ENCODE assay signal across 23 cellular contexts in the genomic region with DNA sequence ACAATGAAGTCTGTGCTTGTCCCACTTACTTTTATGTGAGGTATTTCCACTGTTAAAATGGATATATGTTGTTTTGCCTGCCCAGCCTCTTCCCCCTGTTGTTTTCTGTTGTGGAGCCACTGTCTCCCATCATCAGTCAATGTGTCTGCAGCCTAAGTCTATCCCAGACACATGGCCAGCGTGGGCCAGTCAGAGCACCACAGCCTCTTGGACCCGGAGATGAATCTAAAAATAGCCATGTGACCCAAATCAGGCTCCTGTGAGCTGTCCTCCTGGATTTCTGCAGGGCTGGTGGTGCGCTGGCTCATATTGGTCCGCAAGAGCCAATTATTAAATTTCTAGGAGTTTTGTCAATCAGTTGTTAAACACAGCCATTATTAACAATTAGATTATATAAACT. TPM values are rescaled to one million over a fixed set of nuclear protein-coding genes. Genes with fewer than 3 reads are reported as not detected.
DNase-seq lines count a peak whose midpoint lies in the region; ATAC-seq and TF ChIP-seq lines count a peak whose summit lies in the region.
"Had no signal": no experiment of that assay in that cellular context is flagged by ENCODE, and none has a peak within 500 bp of the region (broad histone marks: within the 10 kb centered on the region; RNA-seq: fewer than 3 reads in every experiment).

No MANE protein-coding gene starts in this region.

- CTCF ChIA-PET in OCI-LY7 (lab: Charles Lee; ENCODE audit: unreplicated experiment), result no interaction called here

- WGBS in heart left ventricle, 4 donors, result 53 to 71% (median 66%) methylated on average over 4 of the region's 4 CpGs

- no peaks in the 10 kb centered on the region for H3K27me3 Mint-ChIP-seq in GM23338 (ENCODE audit: insufficient read depth, low read depth, poor library complexity)
- H3K27me3 Mint-ChIP-seq: CD4-positive, alpha-beta T cell had no signal

- H3K9me3 ChIP-seq in heart left ventricle, result no peaks in the 10 kb centered on the region
- no peaks in the 10 kb centered on the region for H3K9me3 ChIP-seq in right atrium auricular region
- H3K9me3 ChIP-seq in OCI-LY7 (ENCODE audit: low read length), result no peaks in the 10 kb centered on the region
- H3K9me3 ChIP-seq: A549 had no signal

- no peak overlapping the region for H3K27ac Mint-ChIP-seq in GM23338
- H3K27ac Mint-ChIP-seq: B cell; CD4-positive, alpha-beta T cell; CD8-positive, alpha-beta T cell had no signal

- intact Hi-C loops in heart left ventricle (cut with DNase I) (no loop called here), OCI-LY7 (cut with micrococcal nuclease; ENCODE audit: unreplicated experiment) (no loop called here)

- H3K4me2 ChIP-seq in GM23338, result no peak overlapping the region
- no peak overlapping the region for H3K4me2 ChIP-seq in OCI-LY7 (ENCODE audit: low read length)
- H3K4me2 ChIP-seq: A549; BLaER1 treated with 17β-estradiol and CSF1 and Interleukin-3, amounts not matched to agents 10 nM and 100 nM had no signal

- peak in 3 of 5 donors; percentile 13 to 33 (median 21) for DNase-seq in heart left ventricle
- DNase-seq in right atrium auricular region (ENCODE audit: low spot score), result no peak
- no peak for DNase-seq in GM23338 (ENCODE audit: low spot score)
- DNase-seq in myocyte (ENCODE audit: low read depth), result peak; percentile 24
- no peak for DNase-seq in OCI-LY7 (ENCODE audit: low spot score)
- no peak for DNase-seq in COLO829 (ENCODE audit: low spot score)
- DNase-seq: AML-193; CD4-positive, alpha-beta T cell; CD8-positive, alpha-beta T cell; COR-L47; DMS 273 treated with DMSO at 0.1 percent for 48 hours; DMS153; DMS53; DMS79; DND-41; EL; GDM1 had no signal

- no peaks in the 10 kb centered on the region for H3K36me3 Mint-ChIP-seq in GM23338 (ENCODE audit: low read depth)
- H3K36me3 Mint-ChIP-seq: CD8-positive, alpha-beta T cell had no signal

- H3K4me3 ChIP-seq in heart left ventricle (no peak overlapping the region), right atrium auricular region (no peak overlapping the region), GM23338 (no peak overlapping the region), OCI-LY7 (ENCODE audit: low read depth, low read length, poor library complexity, severe bottlenecking) (no peak overlapping the region)
- H3K4me3 ChIP-seq: A549; BLaER1 treated with 17β-estradiol and CSF1 and Interleukin-3, amounts not matched to agents 10 nM and 100 nM; GM12878 had no signal

- H3K4me1 Mint-ChIP-seq in GM23338, result peaks cover 8% of the 10 kb centered on the region
- H3K4me1 Mint-ChIP-seq: B cell had no signal

- POLR2A ChIA-PET in OCI-LY7 (lab: Charles Lee), result no interaction called here

- BruUV-seq in OCI-LY7 (replicated peaks; lab: Mats Ljungman, UMichigan), result no TSS peak

- no peaks in the 10 kb centered on the region for H3K79me2 ChIP-seq in GM23338 (replicated peaks; ENCODE audit: insufficient read depth)
- no peaks in the 10 kb centered on the region for H3K79me2 ChIP-seq in OCI-LY7 (ENCODE audit: insufficient read depth, low read depth, low read length)

- H3K9me2 ChIP-seq in GM23338 (ENCODE audit: insufficient read depth) (no peaks in the 10 kb centered on the region), OCI-LY7 (ENCODE audit: insufficient read depth, low read length) (no peaks in the 10 kb centered on the region)

- H3K27me3 ChIP-seq in heart left ventricle, result no peaks in the 10 kb centered on the region
- no peaks in the 10 kb centered on the region for H3K27me3 ChIP-seq in right atrium auricular region
- no peaks in the 10 kb centered on the region for H3K27me3 ChIP-seq in GM23338 (ENCODE audit: insufficient read depth)
- H3K27me3 ChIP-seq: BLaER1 treated with 17β-estradiol and CSF1 and Interleukin-3, amounts not matched to agents 10 nM and 100 nM had no signal

- TF ChIP-seq CTCF in heart left ventricle (IDR thresholded peaks at IDR 0.05) (no peak), right atrium auricular region (IDR thresholded peaks at IDR 0.05) (no peak), GM23338 (conservative IDR thresholded peaks at IDR 0.05; ENCODE audit: low read depth in 2 of 2) (no peak), OCI-LY7 (conservative IDR thresholded peaks at IDR 0.05; ENCODE audit: low read length) (no peak)

- H3K4me3 Mint-ChIP-seq in GM23338, result no peak overlapping the region
- H3K4me3 Mint-ChIP-seq: B cell; CD4-positive, alpha-beta T cell; CD8-positive, alpha-beta T cell had no signal

- H3F3A ChIP-seq in GM23338 (replicated peaks; ENCODE audit: low read depth), result no peaks in the 10 kb centered on the region

- H3K4me1 ChIP-seq in heart left ventricle, result peaks cover 0 to 5% (median 0%) of the 10 kb centered on the region in 12 donors
- no peaks in the 10 kb centered on the region for H3K4me1 ChIP-seq in right atrium auricular region
- 0 out of 2 replicates have a peak, but pooled peaks cover 7% of the 10 kb centered on the region for H3K4me1 ChIP-seq in GM23338 (ENCODE audit: insufficient read depth)
- H3K4me1 ChIP-seq in OCI-LY7 (ENCODE audit: insufficient read depth, low read length, poor library complexity, severe bottlenecking), result no peaks in the 10 kb centered on the region
- H3K4me1 ChIP-seq: A549 had no signal

- ATAC-seq in heart left ventricle (peak in 3 of 4 donors; percentile 56 to 80 (median 56)), GM23338 (no peak)
- ATAC-seq: A549; CD8-positive, alpha-beta T cell; GM12878 had no signal

- no peaks in the 10 kb centered on the region for H3K9me3 Mint-ChIP-seq in GM23338
- H3K9me3 Mint-ChIP-seq: CD8-positive, alpha-beta T cell had no signal

- H3K27ac ChIP-seq in heart left ventricle, result no peak overlapping the region
- H3K27ac ChIP-seq in right atrium auricular region, result no peak overlapping the region
- no peak overlapping the region for H3K27ac ChIP-seq in GM23338 (ENCODE audit: low read depth)
- H3K27ac ChIP-seq in OCI-LY7 (ENCODE audit: low read depth, low read length, poor library complexity, severe bottlenecking), result no peak overlapping the region
- H3K27ac ChIP-seq: 22Rv1, A549, C4-2B had no signal

- H2AFZ ChIP-seq in GM23338 (peak overlapping the region; percentile 48; the same call in 1 of the 2 replicates), OCI-LY7 (ENCODE audit: low read length) (no peak overlapping the region)

- H3K36me3 ChIP-seq in heart left ventricle (no peaks in the 10 kb centered on the region), right atrium auricular region (no peaks in the 10 kb centered on the region), GM23338 (ENCODE audit: insufficient read depth) (no peaks in the 10 kb centered on the region), OCI-LY7 (ENCODE audit: insufficient read depth, low read length) (no peaks in the 10 kb centered on the region)
- H3K36me3 ChIP-seq: BLaER1 treated with 17β-estradiol and CSF1 and Interleukin-3, amounts not matched to agents 10 nM and 100 nM had no signal

- H4K20me1 ChIP-seq in GM23338 (replicated peaks; ENCODE audit: insufficient read depth), result no peaks in the 10 kb centered on the region
- H4K20me1 ChIP-seq in OCI-LY7 (ENCODE audit: insufficient read depth, low read length), result no peaks in the 10 kb centered on the region
- H4K20me1 ChIP-seq: BLaER1 treated with 17β-estradiol and CSF1 and Interleukin-3, amounts not matched to agents 10 nM and 100 nM had no signal

- no peak for TF ChIP-seq POLR2A in heart left ventricle (IDR thresholded peaks at IDR 0.05)

TF ChIP-seq in GM23338, 12 proteins besides CTCF, POLR2A, EP300 and RAD21:
- TF ChIP-seq EZH2 (IDR thresholded peaks at IDR 0.05; ENCODE audit: low read depth, unreplicated experiment) (no peak), REST (IDR thresholded peaks at IDR 0.05; ENCODE audit: unreplicated experiment) (no peak)

RNA-seq across cellular contexts. Expression of gene PRICKLE1, which starts 44.0 kb away (rescaled TPM):
- 10 to 100 TPM; 15.5 to 39.2 (median 21.1) TPM for total RNA-seq in heart left ventricle
- 1 to 10 TPM; 3.2 to 6.8 TPM for polyA plus RNA-seq in heart left ventricle
- total RNA-seq in right atrium auricular region, result 10 to 100 TPM in 1 of 2 donors, 1 to 10 TPM in 1; 7.6 to 19.7 TPM
- 13.7 and 51.7 TPM in 2 replicates for total RNA-seq in GM23338 (2014; rRNA removed; shearing (Covaris generic))
- polyA plus RNA-seq in GM23338 (2016; fragmentation: Nextera tagmentation; extraction: Ambion mirVana), result 7.7 and 12.8 TPM in 2 replicates
- total RNA-seq in myocyte, result 12.3 and 15.6 TPM in 2 replicates
- polyA plus RNA-seq in myocyte (2012), result 31.9 TPM
- total RNA-seq in OCI-LY7 (2014; rRNA removed; shearing (Covaris generic)), result 0.19 and 1.5 TPM in 2 replicates
- total RNA-seq in OCI-LY7 (2022), result 0.13 TPM in 1 of 2 replicates, not detected in the other
- total RNA-seq: CD4-positive, alpha-beta T cell had no signal

Comparison
In these comparisons a context has a peak if more than half of its experiments do, and no peak if none do; other contexts are left out.
1. DNase-seq: peak in heart left ventricle (3 of 5) and myocyte (single experiment); none in right atrium auricular region (single experiment), GM23338 (single experiment), OCI-LY7 (single experiment) and COLO829 (single experiment).